ENCODE assay signal across 25 cellular contexts in the genomic region with DNA sequence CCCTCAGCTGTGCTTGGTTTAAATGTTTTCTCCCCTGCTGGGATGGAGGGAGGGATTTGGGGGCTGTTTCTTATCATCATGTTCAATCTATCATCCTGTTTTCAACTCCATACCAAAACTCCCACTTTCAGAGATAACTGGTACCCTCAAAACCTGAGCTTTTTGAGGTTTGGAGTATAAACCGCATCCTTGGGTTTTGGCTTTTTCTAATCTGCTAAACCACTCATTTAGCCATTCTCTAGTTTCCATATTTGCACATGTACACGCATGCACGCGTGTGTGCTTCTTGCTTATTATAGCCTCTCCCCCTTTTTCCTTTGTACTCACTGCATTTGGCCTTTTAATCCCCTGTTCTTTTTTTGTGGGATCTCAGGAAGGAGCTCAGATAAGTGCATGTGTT.
DNase-seq lines count a peak whose midpoint lies in the region; ATAC-seq, FAIRE-seq and TF ChIP-seq lines count a peak whose summit lies in the region.
"Had no signal": no experiment of that assay in that cellular context is flagged by ENCODE, and none has a peak within 500 bp of the region (broad histone marks: within the 10 kb centered on the region; RNA-seq: fewer than 3 reads in every experiment).

No MANE protein-coding gene starts in this region.

- no peak overlapping the region for H4K8ac ChIP-seq in H1 (ENCODE audit: extremely low read depth, insufficient read depth, low read length)

- H3K23ac ChIP-seq in H1 (ENCODE audit: insufficient read length) = no peak overlapping the region

- no peak overlapping the region; the same call in 1 of the 2 replicates for H2BK5ac ChIP-seq in H1 (ENCODE audit: low read depth, low read length)

- no peak for TF ChIP-seq POLR2A in H1 (IDR thresholded peaks at IDR 0.05; ENCODE audit: control extremely low read depth in 1 of 2, low read depth in 2 of 2, low read length in 2 of 2)

- H3K4me2 ChIP-seq in H1 (ENCODE audit: insufficient read depth in 1 of 2, low read depth in 2 of 2, low read length in 2 of 2) (no peak overlapping the region), MM.1S (ENCODE audit: low read depth, low read length) (no peak overlapping the region)

- H3K9ac ChIP-seq in H1 (replicated peaks in 1 of 4; ENCODE audit: extremely low read depth in 1 of 4, low read depth in 3 of 4, low read length in 3 of 4) (no peak overlapping the region), MM.1S (ENCODE audit: low read length) (no peak overlapping the region)

- no peak for TF ChIP-seq CTCF in VCaP (conservative IDR thresholded peaks at IDR 0.05)
- TF ChIP-seq CTCF in H1 (IDR thresholded peaks at IDR 0.05; ENCODE audit: control extremely low read depth in 1 of 3, insufficient read depth in 1 of 3, low read depth in 1 of 3, low read length in 3 of 3) = no peak
- no peak for TF ChIP-seq CTCF in MM.1S (IDR thresholded peaks at IDR 0.05; ENCODE audit: low read length)

- H3K4me1 ChIP-seq in CD4-positive, alpha-beta memory T cell (ENCODE audit: insufficient read depth, low read length) = peaks cover 83% of the 10 kb centered on the region
- H3K4me1 ChIP-seq in H1 (replicated peaks in 1 of 4; ENCODE audit: control insufficient read depth in 3 of 4, insufficient read depth in 4 of 4, low read length in 3 of 4) (peaks cover 5 to 14% (median 9%) of the 10 kb centered on the region in 4 experiments; a peak in 4 of 7 replicates), MM.1S (ENCODE audit: low read length) (peaks cover 23% of the 10 kb centered on the region)
- H3K4me1 ChIP-seq: prostate gland had no signal

- TF ChIP-seq RAD21 in H1 (IDR thresholded peaks at IDR 0.05 in 1 of 2, conservative IDR thresholded peaks at IDR 0.05 in 1 of 2; ENCODE audit: low read depth in 2 of 2, low read length in 2 of 2) = no peak

- H3K18ac ChIP-seq in H1 (ENCODE audit: extremely low read depth, low read length) = no peak overlapping the region

- peaks cover 63 to 89% (median 79%) of the 10 kb centered on the region in 4 donors for H3K4me1 Mint-ChIP-seq in CD4-positive, alpha-beta memory T cell
- H3K4me1 Mint-ChIP-seq in stimulated activated memory B cell treated with anti-CD40 and anti-IgM and Interleukin-4, amounts not matched to agents 10 μg/mL and 1 μg/mL and 100 μg/mL, for 72 hours = peaks cover 37% of the 10 kb centered on the region

- no peak overlapping the region for H2BK120ac ChIP-seq in H1 (replicated peaks; ENCODE audit: low read depth, low read length)

- no peaks in the 10 kb centered on the region for H3K9me2 ChIP-seq in MM.1S (replicated peaks; ENCODE audit: insufficient read depth, low read length)

- TF ChIP-seq EP300 in H1 (IDR thresholded peaks at IDR 0.05; ENCODE audit: borderline replicate concordance in 1 of 2, low read depth in 2 of 2, low read length in 2 of 2) = no peak

- ATAC-seq in stimulated activated memory B cell treated with anti-CD40 and anti-IgM and Interleukin-4, amounts not matched to agents 10 μg/mL and 1 μg/mL and 100 μg/mL, for 72 hours = no peak
- no peak for ATAC-seq in GM21390 (IDR thresholded peaks at IDR 0.05; ENCODE audit: unreplicated experiment)
- ATAC-seq: left lung, Right ventricle myocardium inferior had no signal

- CTCF ChIA-PET in CD4-positive, alpha-beta memory T cell (lab: Charles Lee; ENCODE audit: partially characterized antibody) = interaction anchor here (0.5 to 3.3 kb wide), 3 partner anchors 37 to 131 kb away, joined by 3 to 19 read pairs (median 4); a partner anchor contains a TSS
- CTCF ChIA-PET in H1 (lab: Charles Lee; ENCODE audit: partially characterized antibody) = interaction anchor here (1.5 to 3.8 kb wide), 3 partner anchors 9 to 59 kb away, joined by 3 to 19 read pairs (median 4); no protein-coding TSS in a partner anchor

- peak overlapping the region; percentile 41 to 95 (median 87) for H3K27ac Mint-ChIP-seq in CD4-positive, alpha-beta memory T cell
- no peak overlapping the region for H3K27ac Mint-ChIP-seq in stimulated activated memory B cell treated with anti-CD40 and anti-IgM and Interleukin-4, amounts not matched to agents 10 μg/mL and 1 μg/mL and 100 μg/mL, for 72 hours
- H3K27ac Mint-ChIP-seq: HFFc6, mesothelial cell of epicardium had no signal

- H3K36me3 Mint-ChIP-seq in CD4-positive, alpha-beta memory T cell = no peaks in the 10 kb centered on the region
- H3K36me3 Mint-ChIP-seq in stimulated activated memory B cell treated with anti-CD40 and anti-IgM and Interleukin-4, amounts not matched to agents 10 μg/mL and 1 μg/mL and 100 μg/mL, for 72 hours = no peaks in the 10 kb centered on the region
- H3K36me3 Mint-ChIP-seq: mesothelial cell of epicardium had no signal

- no peaks in the 10 kb centered on the region for H3K9me3 ChIP-seq in CD4-positive, alpha-beta memory T cell (ENCODE audit: control insufficient read depth in 1 of 2, low read length in 2 of 2)
- H3K9me3 ChIP-seq in H1 (ENCODE audit: insufficient read depth in 2 of 2, low read depth in 1 of 2, low read length in 1 of 2) (no peaks in the 10 kb centered on the region), MM.1S (replicated peaks; ENCODE audit: insufficient read depth, low read length) (no peaks in the 10 kb centered on the region)
- H3K9me3 ChIP-seq: left lung, MG63, prostate gland, upper lobe of left lung had no signal

- H3K79me2 ChIP-seq in H1 (ENCODE audit: control insufficient read depth in 1 of 2, insufficient read depth in 2 of 2, low read length in 2 of 2) (no peaks in the 10 kb centered on the region), MM.1S (ENCODE audit: low read length) (no peaks in the 10 kb centered on the region)

- H3K4me3 Mint-ChIP-seq in CD4-positive, alpha-beta memory T cell = peak overlapping the region in 3 of 8 donors; percentile 66 to 77 (median 75)
- H3K4me3 Mint-ChIP-seq in stimulated activated memory B cell treated with anti-CD40 and anti-IgM and Interleukin-4, amounts not matched to agents 10 μg/mL and 1 μg/mL and 100 μg/mL, for 72 hours = no peak overlapping the region
- H3K4me3 Mint-ChIP-seq: HFFc6, mesothelial cell of epicardium had no signal

- intact Hi-C loops in CD4-positive, alpha-beta memory T cell (cut with micrococcal nuclease) = loop anchor here (5.0 to 10.0 kb wide), 2 partner anchors 79 to 517 kb away; no protein-coding TSS in a partner anchor

- FAIRE-seq in H1 (lab: Jason Lieb, UNC) = no peak

- no peak overlapping the region for H3K4ac ChIP-seq in H1 (replicated peaks; ENCODE audit: insufficient read length, low read depth, low read length)

- peaks cover 5% of the 10 kb centered on the region; the same call in 1 of the 2 replicates for H3F3A ChIP-seq in MM.1S (ENCODE audit: insufficient read depth, low read length)

- 0 out of 2 replicates have a peak overlapping the region, but pooled peaks have one; percentile 18 for H2BK20ac ChIP-seq in H1 (ENCODE audit: low read length)

- H3K36me3 ChIP-seq in CD4-positive, alpha-beta memory T cell (ENCODE audit: insufficient read depth, low read length) = no peaks in the 10 kb centered on the region
- H3K36me3 ChIP-seq in H1 (ENCODE audit: control insufficient read depth in 2 of 4, insufficient read depth in 4 of 4, low read length in 3 of 4) = no peaks in the 10 kb centered on the region
- H3K36me3 ChIP-seq in MM.1S (replicated peaks; ENCODE audit: insufficient read depth, low read length) = no peaks in the 10 kb centered on the region
- H3K36me3 ChIP-seq: left lung, MG63, prostate gland, upper lobe of left lung had no signal

- peak overlapping the region; percentile 59 for H3K27ac ChIP-seq in CD4-positive, alpha-beta memory T cell (ENCODE audit: low read depth, low read length)
- H3K27ac ChIP-seq in VCaP (peak overlapping the region; percentile 81; the same call in 1 of the 2 replicates), H1 (ENCODE audit: low read depth, low read length) (no peak overlapping the region), MM.1S (ENCODE audit: low read length) (no peak overlapping the region)
- H3K27ac ChIP-seq: epithelial cell of prostate, left lung, prostate gland had no signal

- no peaks in the 10 kb centered on the region for H3K27me3 ChIP-seq in CD4-positive, alpha-beta memory T cell (ENCODE audit: insufficient read depth, low read length)
- H3K27me3 ChIP-seq in H1 (replicated peaks in 1 of 4; ENCODE audit: control insufficient read depth in 3 of 4, extremely low read depth in 1 of 4, insufficient read depth in 3 of 4, low read length in 3 of 4) (no peaks in the 10 kb centered on the region), MM.1S (replicated peaks; ENCODE audit: insufficient read depth, low read length) (no peaks in the 10 kb centered on the region)
- H3K27me3 ChIP-seq: left lung, MG63, upper lobe of left lung had no signal

- H3K9me3 Mint-ChIP-seq in CD4-positive, alpha-beta memory T cell = peaks cover 0 to 3% (median 0%) of the 10 kb centered on the region in 8 donors
- no peaks in the 10 kb centered on the region for H3K9me3 Mint-ChIP-seq in stimulated activated memory B cell treated with anti-CD40 and anti-IgM and Interleukin-4, amounts not matched to agents 10 μg/mL and 1 μg/mL and 100 μg/mL, for 72 hours
- H3K9me3 Mint-ChIP-seq: HFFc6, immature natural killer cell, mesothelial cell of epicardium had no signal

- H2BK15ac ChIP-seq in H1 (ENCODE audit: low read length) = no peak overlapping the region

- H2AK5ac ChIP-seq in H1 (ENCODE audit: low read depth, low read length) = no peak overlapping the region

- H3K14ac ChIP-seq in H1 (ENCODE audit: insufficient read length) = no peak overlapping the region

- DNase-seq in activated CD4-positive, alpha-beta T cell treated with anti-CD3 and anti-CD28 coated beads for 48 hours = peak; percentile 24
- no peak for DNase-seq in activated CD4-positive, alpha-beta T cell treated with anti-CD3 and anti-CD28 coated beads, Interleukin-2, amount 50 U/mL, for 4 hours
- DNase-seq in CD4-positive, alpha-beta memory T cell = no peak
- DNase-seq in H1 (ENCODE audit: low read depth in 1 of 2, low spot score in 2 of 2) (no peak), MM.1S (no peak)
- DNase-seq: 8988T; activated CD8-positive, alpha-beta memory T cell treated with anti-CD3 and anti-CD28 coated beads for 24 hours; activated effector memory CD4-positive, alpha-beta T cell treated with Interleukin-2 at 50 U/mL for 16 hours; aorta; central memory CD4-positive, alpha-beta T cell; dorsolateral prefrontal cortex; HFFc6; immature natural killer cell; left lung; MG63; NCI-H1694; SW 1271; upper lobe of left lung had no signal

- H4K20me1 ChIP-seq in H1 (replicated peaks in 1 of 2; ENCODE audit: control insufficient read depth in 1 of 2, insufficient read depth in 2 of 2, low read length in 2 of 2) = no peaks in the 10 kb centered on the region
- H4K20me1 ChIP-seq in MM.1S (ENCODE audit: insufficient read depth, low read length) = no peaks in the 10 kb centered on the region

- H4K5ac ChIP-seq in H1 (ENCODE audit: insufficient read length, low read depth, low read length) = no peak overlapping the region

- H2BK12ac ChIP-seq in H1 (ENCODE audit: low read depth, low read length) = no peak overlapping the region; the same call in 1 of the 2 replicates

- WGBS in H1 (ENCODE audit: extremely low coverage in 1 of 2, insufficient coverage in 1 of 2, insufficient read length in 1 of 2, insufficient replicate concordance in 2 of 2, low coverage in 1 of 2, low lambda C conversion rate in 2 of 2, missing lambda C conversion rate in 1 of 2), 2 experiments = 92% methylated on average over 4 of the region's 4 CpGs; no CpG with 5 or more reads in 1 of the 2 experiments

- no peak overlapping the region for H3K56ac ChIP-seq in H1 (replicated peaks; ENCODE audit: insufficient read length, low read depth, low read length)

- POLR2A ChIA-PET in CD4-positive, alpha-beta memory T cell (lab: Charles Lee; ENCODE audit: partially characterized antibody) = interaction anchor here (5.7 kb wide), 1 partner anchor 131 kb away, joined by 77 read pairs; a partner anchor contains a TSS
- POLR2A ChIA-PET in H1 (lab: Charles Lee; ENCODE audit: partially characterized antibody) = no interaction called here

- H4K91ac ChIP-seq in H1 (replicated peaks; ENCODE audit: insufficient read length, low read length) = peak overlapping the region; percentile 73

- H3K23me2 ChIP-seq in H1 (ENCODE audit: low read depth, low read length) = no peaks in the 10 kb centered on the region; the same call in 1 of the 2 replicates

- no peak overlapping the region for H2AFZ ChIP-seq in H1 (ENCODE audit: low read length)
- H2AFZ ChIP-seq in MM.1S (ENCODE audit: low read length) = no peak overlapping the region

- H3K27me3 Mint-ChIP-seq in CD4-positive, alpha-beta memory T cell = no peaks in the 10 kb centered on the region
- no peaks in the 10 kb centered on the region for H3K27me3 Mint-ChIP-seq in stimulated activated memory B cell treated with anti-CD40 and anti-IgM and Interleukin-4, amounts not matched to agents 10 μg/mL and 1 μg/mL and 100 μg/mL, for 72 hours

- no peaks in the 10 kb centered on the region for H3K79me1 ChIP-seq in H1 (ENCODE audit: low read depth, low read length)

- H3K4me3 ChIP-seq in CD4-positive, alpha-beta memory T cell (ENCODE audit: low read length in 2 of 2) = no peak overlapping the region
- no peak overlapping the region for H3K4me3 ChIP-seq in H1 (ENCODE audit: extremely low read depth in 1 of 4, insufficient read depth in 2 of 4, low read depth in 3 of 4, low read length in 4 of 4)
- H3K4me3 ChIP-seq in MM.1S (ENCODE audit: low read length) = no peak overlapping the region
- H3K4me3 ChIP-seq: dorsolateral prefrontal cortex, left lung, MG63, prostate gland, upper lobe of left lung had no signal

Comparison
In these comparisons a context has a peak if more than half of its experiments do, and no peak if none do; other contexts are left out.
1. H3K27ac ChIP-seq: peak in CD4-positive, alpha-beta memory T cell (single experiment) and VCaP (single experiment); none in H1 (single experiment) and MM.1S (single experiment).